Comparison of ENCODE assay signal across 9 cellular contexts in the genomic region with DNA sequence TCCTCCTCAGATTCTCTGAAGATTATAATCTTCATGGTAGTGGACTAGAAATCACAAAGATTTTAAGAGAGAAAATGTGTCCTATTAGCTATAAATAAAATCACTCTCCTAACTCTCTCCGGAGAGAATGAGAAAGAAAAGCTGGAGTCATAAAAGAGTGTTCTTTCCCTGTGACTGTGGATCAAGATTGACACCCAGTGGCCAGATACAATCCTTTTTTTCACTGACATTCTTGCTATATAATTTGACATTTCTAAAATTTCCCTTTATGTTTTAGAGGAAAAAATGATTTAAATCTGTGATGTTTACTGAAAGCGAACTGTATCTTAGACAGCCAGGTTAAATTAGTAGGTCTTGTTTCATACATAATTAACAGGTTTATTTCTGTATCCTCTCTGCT. TPM values are rescaled to one million over a fixed set of nuclear protein-coding genes. Genes with fewer than 3 reads are reported as not detected.
DNase-seq lines count a peak whose midpoint lies in the region; ATAC-seq, FAIRE-seq and TF ChIP-seq lines count a peak whose summit lies in the region.
"Had no signal": no experiment of that assay in that cellular context is flagged by ENCODE, and none has a peak within 500 bp of the region (broad histone marks: within the 10 kb centered on the region; RNA-seq: fewer than 3 reads in every experiment).

No MANE protein-coding gene starts in this region.

- no peak for TF ChIP-seq POLR2A in NB4 (IDR thresholded peaks at IDR 0.05; ENCODE audit: extremely low read depth, insufficient read length)

- H3K9me3 Mint-ChIP-seq in neural crest cell (no peaks in the 10 kb centered on the region), mesothelial cell of epicardium (peaks cover 10% of the 10 kb centered on the region)
- H3K9me3 Mint-ChIP-seq: activated naive CD4-positive, alpha-beta T cell treated with anti-CD3 and anti-CD28 coated beads, Interleukin-2, amount 10 ng/mL, durations not matched to agents 7 days and 5 days had no signal

- no peaks in the 10 kb centered on the region for H3K27me3 ChIP-seq in bronchial epithelial cell (ENCODE audit: control insufficient read depth, insufficient read depth, low read length)

- no peaks in the 10 kb centered on the region for H3K36me3 ChIP-seq in bronchial epithelial cell (ENCODE audit: control insufficient read depth, insufficient read depth, low read length)

- peak; percentile 11 for TF ChIP-seq CTCF in NB4 (IDR thresholded peaks at IDR 0.05; ENCODE audit: low read depth, low read length)
- TF ChIP-seq CTCF in bronchial epithelial cell (IDR thresholded peaks at IDR 0.05; ENCODE audit: insufficient read depth, low read length, severe bottlenecking) = no peak
- peak; percentile 72 for TF ChIP-seq CTCF in neural crest cell (conservative IDR thresholded peaks at IDR 0.05)
- no peak for TF ChIP-seq CTCF in mesothelial cell of epicardium (IDR thresholded peaks at IDR 0.05; ENCODE audit: unreplicated experiment)

- no peak for ATAC-seq in GM21529 (IDR thresholded peaks at IDR 0.05; ENCODE audit: unreplicated experiment)
- ATAC-seq in GM21423 (IDR thresholded peaks at IDR 0.05; ENCODE audit: unreplicated experiment) = no peak

- H3K4me3 ChIP-seq in NB4 (ENCODE audit: low read depth, low read length) (no peak overlapping the region), bronchial epithelial cell (ENCODE audit: low read depth, low read length) (no peak overlapping the region)

- no peak for FAIRE-seq in bronchial epithelial cell (lab: Jason Lieb, UNC)

- no peak overlapping the region for H3K4me3 Mint-ChIP-seq in neural crest cell
- H3K4me3 Mint-ChIP-seq in mesothelial cell of epicardium = no peak overlapping the region
- H3K4me3 Mint-ChIP-seq: activated naive CD4-positive, alpha-beta T cell treated with anti-CD3 and anti-CD28 coated beads, Interleukin-2, amount 10 ng/mL, durations not matched to agents 7 days and 5 days had no signal

- H3K27ac Mint-ChIP-seq in neural crest cell (ENCODE audit: unreplicated experiment) (no peak overlapping the region), mesothelial cell of epicardium (no peak overlapping the region)
- H3K27ac Mint-ChIP-seq: activated naive CD4-positive, alpha-beta T cell treated with anti-CD3 and anti-CD28 coated beads, Interleukin-2, amount 10 ng/mL, durations not matched to agents 7 days and 5 days had no signal

- no peaks in the 10 kb centered on the region for H3K27me3 Mint-ChIP-seq in neural crest cell (ENCODE audit: low read depth)
- H3K27me3 Mint-ChIP-seq in mesothelial cell of epicardium (ENCODE audit: low read depth) = no peaks in the 10 kb centered on the region

- peak; percentile 13 for DNase-seq in GM03348 (ENCODE audit: low spot score)
- DNase-seq in NB4 (ENCODE audit: low read depth) = peak; percentile 22
- peak; percentile 17 for DNase-seq in bronchial epithelial cell (ENCODE audit: low read depth)
- no peak for DNase-seq in neural crest cell (ENCODE audit: low read depth, low spot score)
- no peak for DNase-seq in mesothelial cell of epicardium (ENCODE audit: low spot score in 2 of 2, unreplicated experiment in 2 of 2)
- DNase-seq in stimulated activated CD4-positive, alpha-beta T cell treated with anti-CD3 and anti-CD28 coated beads, Interleukin-12 subunit alpha, Interleukin-12 subunit beta, amount 100 ng/mL, for 4 hours = no peak
- DNase-seq: activated naive CD4-positive, alpha-beta T cell treated with anti-CD3 and anti-CD28 coated beads, Interleukin-2, amount 10 ng/mL, durations not matched to agents 7 days and 5 days had no signal

- peaks cover 2% of the 10 kb centered on the region for H3K36me3 Mint-ChIP-seq in neural crest cell (ENCODE audit: low read depth)
- H3K36me3 Mint-ChIP-seq in mesothelial cell of epicardium = no peaks in the 10 kb centered on the region
- H3K36me3 Mint-ChIP-seq: activated naive CD4-positive, alpha-beta T cell treated with anti-CD3 and anti-CD28 coated beads, Interleukin-2, amount 10 ng/mL, durations not matched to agents 7 days and 5 days had no signal

- H3K4me1 Mint-ChIP-seq in neural crest cell (peaks cover 28% of the 10 kb centered on the region), mesothelial cell of epicardium (peaks cover 27% of the 10 kb centered on the region)
- H3K4me1 Mint-ChIP-seq: activated naive CD4-positive, alpha-beta T cell treated with anti-CD3 and anti-CD28 coated beads, Interleukin-2, amount 10 ng/mL, durations not matched to agents 7 days and 5 days had no signal

RNA-seq across cellular contexts. Expression of gene LRP2, which starts 35.4 kb away (rescaled TPM):
- total RNA-seq in bronchial epithelial cell (not detected in 2 replicates), neural crest cell (27.5 and 29.4 TPM in 2 replicates), mesothelial cell of epicardium (52.1 to 54.3 TPM (median 54.2 TPM) in 3 replicates)

Comparison
In these comparisons a context has a peak if more than half of its experiments do, and no peak if none do; other contexts are left out.
1. DNase-seq: peak in GM03348 (single experiment), NB4 (single experiment) and bronchial epithelial cell (single experiment); none in neural crest cell (single experiment), mesothelial cell of epicardium (0 of 2) and stimulated activated CD4-positive, alpha-beta T cell treated with anti-CD3 and anti-CD28 coated beads, Interleukin-12 subunit alpha, Interleukin-12 subunit beta, amount 100 ng/mL, for 4 hours (single experiment).
2. CTCF ChIP-seq: peak in NB4 (single experiment) and neural crest cell (single experiment); none in bronchial epithelial cell (single experiment) and mesothelial cell of epicardium (single experiment).
3. RNA of gene LRP2, which starts 35.4 kb away (total RNA-seq): 52.1 to 54.3 TPM in mesothelial cell of epicardium and 27.5 to 29.4 TPM in neural crest cell; not detected in bronchial epithelial cell; every median in the first group is over 10 times any median in the second.